ENCODE assay signal across 1 cellular context in the genomic region with DNA sequence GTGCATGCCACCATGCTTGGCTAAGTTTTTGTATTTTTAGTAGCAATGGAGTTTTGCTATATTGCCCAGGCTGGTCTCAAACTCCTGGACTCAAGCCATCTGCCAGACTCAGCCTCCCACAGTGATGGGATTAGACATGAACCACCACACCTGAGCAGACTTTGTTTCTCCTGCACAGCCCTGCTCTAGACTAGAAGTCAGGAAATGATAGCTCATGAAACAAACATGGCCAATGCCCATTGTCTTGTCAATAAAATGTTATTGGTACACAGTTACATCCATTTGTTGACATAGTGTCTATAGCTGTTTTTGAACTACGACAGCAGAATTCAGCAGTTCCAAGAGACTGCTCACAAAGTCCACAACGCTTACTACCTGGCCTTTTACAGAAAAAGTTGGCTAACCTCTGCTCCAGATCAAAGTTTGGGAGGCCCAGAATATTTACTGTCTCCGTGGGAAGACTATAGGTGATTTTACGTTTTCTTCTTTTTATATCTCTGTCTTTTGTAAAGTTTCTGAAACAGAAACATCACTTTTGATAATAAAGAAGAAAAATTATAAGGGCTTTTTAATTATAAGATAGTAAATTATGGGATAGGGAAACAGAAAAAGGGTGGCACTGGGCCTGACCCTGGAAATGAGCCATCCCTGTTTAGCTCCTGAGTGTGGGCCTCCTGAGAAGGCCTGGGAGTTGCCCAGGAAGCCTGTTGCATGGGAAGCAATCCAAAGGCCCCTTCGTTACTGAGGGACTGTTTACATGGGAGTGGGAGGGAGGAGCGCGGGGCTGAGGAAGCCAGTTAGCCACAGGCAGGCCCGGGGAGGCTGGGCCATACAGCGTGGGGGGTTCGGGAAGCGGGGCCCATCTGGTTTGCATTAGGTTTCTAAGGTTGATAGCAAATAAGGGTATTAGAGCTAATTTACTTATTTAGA.
TF ChIP-seq lines count a peak whose summit lies in the region.

No MANE protein-coding gene starts in this region.

TF ChIP-seq in HepG2, 621 proteins besides CTCF, POLR2A, EP300 and RAD21 (continued from another document and continues in another):
- TF ChIP-seq ZFP90 (CRISPR knock-in tag; IDR thresholded peaks at IDR 0.05; ENCODE audit: borderline replicate concordance) = no peak
- no peak for TF ChIP-seq CHD2 (IDR thresholded peaks at IDR 0.05; ENCODE audit: low read depth, low read length)
- TF ChIP-seq MTA3 (CRISPR knock-in tag; IDR thresholded peaks at IDR 0.05) = no peak
- TF ChIP-seq HHEX (CRISPR knock-in tag; IDR thresholded peaks at IDR 0.05) = peak; percentile 48
- TF ChIP-seq, protein P1, sequence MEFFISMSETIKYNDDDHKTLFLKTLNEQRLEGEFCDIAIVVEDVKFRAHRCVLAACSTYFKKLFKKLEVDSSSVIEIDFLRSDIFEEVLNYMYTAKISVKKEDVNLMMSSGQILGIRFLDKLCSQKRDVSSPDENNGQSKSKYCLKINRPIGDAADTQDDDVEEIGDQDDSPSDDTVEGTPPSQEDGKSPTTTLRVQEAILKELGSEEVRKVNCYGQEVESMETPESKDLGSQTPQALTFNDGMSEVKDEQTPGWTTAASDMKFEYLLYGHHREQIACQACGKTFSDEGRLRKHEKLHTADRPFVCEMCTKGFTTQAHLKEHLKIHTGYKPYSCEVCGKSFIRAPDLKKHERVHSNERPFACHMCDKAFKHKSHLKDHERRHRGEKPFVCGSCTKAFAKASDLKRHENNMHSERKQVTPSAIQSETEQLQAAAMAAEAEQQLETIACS (CRISPR knock-in tag; IDR thresholded peaks at IDR 0.05) = no peak
- TF ChIP-seq ZNF720 (CRISPR knock-in tag; IDR thresholded peaks at IDR 0.05) = no peak
- TF ChIP-seq FOXO1 (CRISPR knock-in tag; IDR thresholded peaks at IDR 0.05) = peak; percentile 80; the same call in 1 of the 2 replicates
- TF ChIP-seq SNAI1 (CRISPR knock-in tag; IDR thresholded peaks at IDR 0.05; ENCODE audit: borderline replicate concordance) = no peak
- TF ChIP-seq NCOA5 (CRISPR knock-in tag; IDR thresholded peaks at IDR 0.05) = no peak
- TF ChIP-seq TBX2 (CRISPR knock-in tag; IDR thresholded peaks at IDR 0.05; ENCODE audit: borderline replicate concordance) = no peak
- no peak for TF ChIP-seq ZNF75D (CRISPR knock-in tag; IDR thresholded peaks at IDR 0.05; ENCODE audit: borderline replicate concordance)
- TF ChIP-seq, protein P2, sequence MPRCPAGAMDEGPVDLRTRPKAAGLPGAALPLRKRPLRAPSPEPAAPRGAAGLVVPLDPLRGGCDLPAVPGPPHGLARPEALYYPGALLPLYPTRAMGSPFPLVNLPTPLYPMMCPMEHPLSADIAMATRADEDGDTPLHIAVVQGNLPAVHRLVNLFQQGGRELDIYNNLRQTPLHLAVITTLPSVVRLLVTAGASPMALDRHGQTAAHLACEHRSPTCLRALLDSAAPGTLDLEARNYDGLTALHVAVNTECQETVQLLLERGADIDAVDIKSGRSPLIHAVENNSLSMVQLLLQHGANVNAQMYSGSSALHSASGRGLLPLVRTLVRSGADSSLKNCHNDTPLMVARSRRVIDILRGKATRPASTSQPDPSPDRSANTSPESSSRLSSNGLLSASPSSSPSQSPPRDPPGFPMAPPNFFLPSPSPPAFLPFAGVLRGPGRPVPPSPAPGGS (CRISPR knock-in tag; IDR thresholded peaks at IDR 0.05) = no peak
- TF ChIP-seq ZNF816 (CRISPR knock-in tag; IDR thresholded peaks at IDR 0.05; ENCODE audit: borderline replicate concordance) = no peak
- no peak for TF ChIP-seq NBN (conservative IDR thresholded peaks at IDR 0.05)
- no peak for TF ChIP-seq RARG (CRISPR knock-in tag; IDR thresholded peaks at IDR 0.05; ENCODE audit: low read depth)
- TF ChIP-seq ELF1 (CRISPR knock-in tag; IDR thresholded peaks at IDR 0.05) = peak; percentile 27; the same call in 1 of the 2 replicates
- TF ChIP-seq KDM3A (CRISPR knock-in tag; IDR thresholded peaks at IDR 0.05; ENCODE audit: low read depth) = no peak
- TF ChIP-seq SALL2 (CRISPR knock-in tag; IDR thresholded peaks at IDR 0.05) = no peak
- TF ChIP-seq PPARG (CRISPR knock-in tag; conservative IDR thresholded peaks at IDR 0.05) = peak; percentile 95
- peak; percentile 34; the same call in 1 of the 2 replicates for TF ChIP-seq RARA (CRISPR knock-in tag; IDR thresholded peaks at IDR 0.05)
- TF ChIP-seq, protein P3, sequence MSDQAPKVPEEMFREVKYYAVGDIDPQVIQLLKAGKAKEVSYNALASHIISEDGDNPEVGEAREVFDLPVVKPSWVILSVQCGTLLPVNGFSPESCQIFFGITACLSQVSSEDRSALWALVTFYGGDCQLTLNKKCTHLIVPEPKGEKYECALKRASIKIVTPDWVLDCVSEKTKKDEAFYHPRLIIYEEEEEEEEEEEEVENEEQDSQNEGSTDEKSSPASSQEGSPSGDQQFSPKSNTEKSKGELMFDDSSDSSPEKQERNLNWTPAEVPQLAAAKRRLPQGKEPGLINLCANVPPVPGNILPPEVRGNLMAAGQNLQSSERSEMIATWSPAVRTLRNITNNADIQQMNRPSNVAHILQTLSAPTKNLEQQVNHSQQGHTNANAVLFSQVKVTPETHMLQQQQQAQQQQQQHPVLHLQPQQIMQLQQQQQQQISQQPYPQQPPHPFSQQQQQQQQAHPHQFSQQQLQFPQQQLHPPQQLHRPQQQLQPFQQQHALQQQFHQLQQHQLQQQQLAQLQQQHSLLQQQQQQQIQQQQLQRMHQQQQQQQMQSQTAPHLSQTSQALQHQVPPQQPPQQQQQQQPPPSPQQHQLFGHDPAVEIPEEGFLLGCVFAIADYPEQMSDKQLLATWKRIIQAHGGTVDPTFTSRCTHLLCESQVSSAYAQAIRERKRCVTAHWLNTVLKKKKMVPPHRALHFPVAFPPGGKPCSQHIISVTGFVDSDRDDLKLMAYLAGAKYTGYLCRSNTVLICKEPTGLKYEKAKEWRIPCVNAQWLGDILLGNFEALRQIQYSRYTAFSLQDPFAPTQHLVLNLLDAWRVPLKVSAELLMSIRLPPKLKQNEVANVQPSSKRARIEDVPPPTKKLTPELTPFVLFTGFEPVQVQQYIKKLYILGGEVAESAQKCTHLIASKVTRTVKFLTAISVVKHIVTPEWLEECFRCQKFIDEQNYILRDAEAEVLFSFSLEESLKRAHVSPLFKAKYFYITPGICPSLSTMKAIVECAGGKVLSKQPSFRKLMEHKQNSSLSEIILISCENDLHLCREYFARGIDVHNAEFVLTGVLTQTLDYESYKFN (CRISPR knock-in tag; conservative IDR thresholded peaks at IDR 0.05) = peak; percentile 97
- TF ChIP-seq, protein P4, sequence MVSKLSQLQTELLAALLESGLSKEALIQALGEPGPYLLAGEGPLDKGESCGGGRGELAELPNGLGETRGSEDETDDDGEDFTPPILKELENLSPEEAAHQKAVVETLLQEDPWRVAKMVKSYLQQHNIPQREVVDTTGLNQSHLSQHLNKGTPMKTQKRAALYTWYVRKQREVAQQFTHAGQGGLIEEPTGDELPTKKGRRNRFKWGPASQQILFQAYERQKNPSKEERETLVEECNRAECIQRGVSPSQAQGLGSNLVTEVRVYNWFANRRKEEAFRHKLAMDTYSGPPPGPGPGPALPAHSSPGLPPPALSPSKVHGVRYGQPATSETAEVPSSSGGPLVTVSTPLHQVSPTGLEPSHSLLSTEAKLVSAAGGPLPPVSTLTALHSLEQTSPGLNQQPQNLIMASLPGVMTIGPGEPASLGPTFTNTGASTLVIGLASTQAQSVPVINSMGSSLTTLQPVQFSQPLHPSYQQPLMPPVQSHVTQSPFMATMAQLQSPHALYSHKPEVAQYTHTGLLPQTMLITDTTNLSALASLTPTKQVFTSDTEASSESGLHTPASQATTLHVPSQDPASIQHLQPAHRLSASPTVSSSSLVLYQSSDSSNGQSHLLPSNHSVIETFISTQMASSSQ (IDR thresholded peaks at IDR 0.05; ENCODE audit: low read depth) = 0 out of 2 replicates have a peak, but pooled peaks have one; percentile 31
- TF ChIP-seq, protein P4 (CRISPR knock-in tag; IDR thresholded peaks at IDR 0.05; ENCODE audit: borderline replicate concordance) = no peak
- TF ChIP-seq REXO4 (CRISPR knock-in tag; IDR thresholded peaks at IDR 0.05; ENCODE audit: borderline replicate concordance) = no peak
- TF ChIP-seq, protein P5, sequence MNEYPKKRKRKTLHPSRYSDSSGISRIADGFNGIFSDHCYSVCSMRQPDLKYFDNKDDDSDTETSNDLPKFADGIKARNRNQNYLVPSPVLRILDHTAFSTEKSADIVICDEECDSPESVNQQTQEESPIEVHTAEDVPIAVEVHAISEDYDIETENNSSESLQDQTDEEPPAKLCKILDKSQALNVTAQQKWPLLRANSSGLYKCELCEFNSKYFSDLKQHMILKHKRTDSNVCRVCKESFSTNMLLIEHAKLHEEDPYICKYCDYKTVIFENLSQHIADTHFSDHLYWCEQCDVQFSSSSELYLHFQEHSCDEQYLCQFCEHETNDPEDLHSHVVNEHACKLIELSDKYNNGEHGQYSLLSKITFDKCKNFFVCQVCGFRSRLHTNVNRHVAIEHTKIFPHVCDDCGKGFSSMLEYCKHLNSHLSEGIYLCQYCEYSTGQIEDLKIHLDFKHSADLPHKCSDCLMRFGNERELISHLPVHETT (CRISPR knock-in tag; conservative IDR thresholded peaks at IDR 0.05) = no peak
- TF ChIP-seq, protein P6, sequence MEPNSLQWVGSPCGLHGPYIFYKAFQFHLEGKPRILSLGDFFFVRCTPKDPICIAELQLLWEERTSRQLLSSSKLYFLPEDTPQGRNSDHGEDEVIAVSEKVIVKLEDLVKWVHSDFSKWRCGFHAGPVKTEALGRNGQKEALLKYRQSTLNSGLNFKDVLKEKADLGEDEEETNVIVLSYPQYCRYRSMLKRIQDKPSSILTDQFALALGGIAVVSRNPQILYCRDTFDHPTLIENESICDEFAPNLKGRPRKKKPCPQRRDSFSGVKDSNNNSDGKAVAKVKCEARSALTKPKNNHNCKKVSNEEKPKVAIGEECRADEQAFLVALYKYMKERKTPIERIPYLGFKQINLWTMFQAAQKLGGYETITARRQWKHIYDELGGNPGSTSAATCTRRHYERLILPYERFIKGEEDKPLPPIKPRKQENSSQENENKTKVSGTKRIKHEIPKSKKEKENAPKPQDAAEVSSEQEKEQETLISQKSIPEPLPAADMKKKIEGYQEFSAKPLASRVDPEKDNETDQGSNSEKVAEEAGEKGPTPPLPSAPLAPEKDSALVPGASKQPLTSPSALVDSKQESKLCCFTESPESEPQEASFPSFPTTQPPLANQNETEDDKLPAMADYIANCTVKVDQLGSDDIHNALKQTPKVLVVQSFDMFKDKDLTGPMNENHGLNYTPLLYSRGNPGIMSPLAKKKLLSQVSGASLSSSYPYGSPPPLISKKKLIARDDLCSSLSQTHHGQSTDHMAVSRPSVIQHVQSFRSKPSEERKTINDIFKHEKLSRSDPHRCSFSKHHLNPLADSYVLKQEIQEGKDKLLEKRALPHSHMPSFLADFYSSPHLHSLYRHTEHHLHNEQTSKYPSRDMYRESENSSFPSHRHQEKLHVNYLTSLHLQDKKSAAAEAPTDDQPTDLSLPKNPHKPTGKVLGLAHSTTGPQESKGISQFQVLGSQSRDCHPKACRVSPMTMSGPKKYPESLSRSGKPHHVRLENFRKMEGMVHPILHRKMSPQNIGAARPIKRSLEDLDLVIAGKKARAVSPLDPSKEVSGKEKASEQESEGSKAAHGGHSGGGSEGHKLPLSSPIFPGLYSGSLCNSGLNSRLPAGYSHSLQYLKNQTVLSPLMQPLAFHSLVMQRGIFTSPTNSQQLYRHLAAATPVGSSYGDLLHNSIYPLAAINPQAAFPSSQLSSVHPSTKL (CRISPR knock-in tag; IDR thresholded peaks at IDR 0.05) = peak; percentile 39; the same call in 1 of the 2 replicates
- TF ChIP-seq RFXANK (CRISPR knock-in tag; IDR thresholded peaks at IDR 0.05) = no peak
- TF ChIP-seq DNMT1 (CRISPR knock-in tag; IDR thresholded peaks at IDR 0.05) = no peak
- no peak for TF ChIP-seq ZNF777 (CRISPR knock-in tag; IDR thresholded peaks at IDR 0.05)
- no peak for TF ChIP-seq IRF2 (CRISPR knock-in tag; IDR thresholded peaks at IDR 0.05)
- TF ChIP-seq, protein P7, sequence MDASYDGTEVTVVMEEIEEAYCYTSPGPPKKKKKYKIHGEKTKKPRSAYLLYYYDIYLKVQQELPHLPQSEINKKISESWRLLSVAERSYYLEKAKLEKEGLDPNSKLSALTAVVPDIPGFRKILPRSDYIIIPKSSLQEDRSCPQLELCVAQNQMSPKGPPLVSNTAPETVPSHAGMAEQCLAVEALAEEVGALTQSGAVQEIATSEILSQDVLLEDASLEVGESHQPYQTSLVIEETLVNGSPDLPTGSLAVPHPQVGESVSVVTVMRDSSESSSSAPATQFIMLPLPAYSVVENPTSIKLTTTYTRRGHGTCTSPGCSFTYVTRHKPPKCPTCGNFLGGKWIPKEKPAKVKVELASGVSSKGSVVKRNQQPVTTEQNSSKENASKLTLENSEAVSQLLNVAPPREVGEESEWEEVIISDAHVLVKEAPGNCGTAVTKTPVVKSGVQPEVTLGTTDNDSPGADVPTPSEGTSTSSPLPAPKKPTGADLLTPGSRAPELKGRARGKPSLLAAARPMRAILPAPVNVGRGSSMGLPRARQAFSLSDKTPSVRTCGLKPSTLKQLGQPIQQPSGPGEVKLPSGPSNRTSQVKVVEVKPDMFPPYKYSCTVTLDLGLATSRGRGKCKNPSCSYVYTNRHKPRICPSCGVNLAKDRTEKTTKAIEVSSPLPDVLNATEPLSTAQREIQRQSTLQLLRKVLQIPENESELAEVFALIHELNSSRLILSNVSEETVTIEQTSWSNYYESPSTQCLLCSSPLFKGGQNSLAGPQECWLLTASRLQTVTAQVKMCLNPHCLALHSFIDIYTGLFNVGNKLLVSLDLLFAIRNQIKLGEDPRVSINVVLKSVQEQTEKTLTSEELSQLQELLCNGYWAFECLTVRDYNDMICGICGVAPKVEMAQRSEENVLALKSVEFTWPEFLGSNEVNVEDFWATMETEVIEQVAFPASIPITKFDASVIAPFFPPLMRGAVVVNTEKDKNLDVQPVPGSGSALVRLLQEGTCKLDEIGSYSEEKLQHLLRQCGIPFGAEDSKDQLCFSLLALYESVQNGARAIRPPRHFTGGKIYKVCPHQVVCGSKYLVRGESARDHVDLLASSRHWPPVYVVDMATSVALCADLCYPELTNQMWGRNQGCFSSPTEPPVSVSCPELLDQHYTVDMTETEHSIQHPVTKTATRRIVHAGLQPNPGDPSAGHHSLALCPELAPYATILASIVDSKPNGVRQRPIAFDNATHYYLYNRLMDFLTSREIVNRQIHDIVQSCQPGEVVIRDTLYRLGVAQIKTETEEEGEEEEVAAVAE (CRISPR knock-in tag; IDR thresholded peaks at IDR 0.05; ENCODE audit: borderline replicate concordance) = no peak
- TF ChIP-seq ZNF496 (CRISPR knock-in tag; IDR thresholded peaks at IDR 0.05; ENCODE audit: insufficient replicate concordance) = no peak
- no peak for TF ChIP-seq PHF5A (CRISPR knock-in tag; IDR thresholded peaks at IDR 0.05; ENCODE audit: low read depth, unreplicated experiment)
- no peak for TF ChIP-seq NCOA1 (CRISPR knock-in tag; IDR thresholded peaks at IDR 0.05)
- no peak for TF ChIP-seq ZSCAN30 (CRISPR knock-in tag; IDR thresholded peaks at IDR 0.05)
